Comparison of ENCODE assay signal across 2 cellular contexts in genomic region chr2:219176818-219177593, GRCh38.
TF ChIP-seq lines count a peak whose summit lies in the region.

CNPPD1 (minus strand) TSS chr2:219176925; CDS start chr2:219176828, 97 bp downstream.

TF ChIP-seq in HEK293, 187 proteins besides CTCF, POLR2A, EP300 and RAD21 (continued from another document and continues in another):
- peak; percentile 1 for TF ChIP-seq ZNF341 (tag by site-specific recombination; IDR thresholded peaks at IDR 0.05; ENCODE audit: low read depth)
- no peak for TF ChIP-seq ZNF133 (tag by site-specific recombination; IDR thresholded peaks at IDR 0.05)
- TF ChIP-seq ZNF423 (tag by site-specific recombination; IDR thresholded peaks at IDR 0.05), result peak; percentile 51; the same call in 1 of the 2 replicates
- peak; percentile 95 for TF ChIP-seq ZBTB20 (tag by site-specific recombination; IDR thresholded peaks at IDR 0.05)
- TF ChIP-seq ZNF660 (tag by site-specific recombination; IDR thresholded peaks at IDR 0.05), result 0 out of 2 replicates have a peak, but pooled peaks have one; percentile 55
- TF ChIP-seq ZNF561 (tag by site-specific recombination; IDR thresholded peaks at IDR 0.05; ENCODE audit: borderline replicate concordance), result peak; percentile 75; the same call in 1 of the 2 replicates
- TF ChIP-seq ZNF692 (tag by site-specific recombination; IDR thresholded peaks at IDR 0.05), result peak; percentile 48; the same call in 1 of the 2 replicates
- TF ChIP-seq HIC1 (tag by site-specific recombination; IDR thresholded peaks at IDR 0.05), result peak; percentile 93
- TF ChIP-seq KLF17 (tag by site-specific recombination; IDR thresholded peaks at IDR 0.05), result peak; percentile 26; the same call in 1 of the 2 replicates
- TF ChIP-seq ZBTB17 (tag by site-specific recombination; IDR thresholded peaks at IDR 0.05), result peak; percentile 59; the same call in 1 of the 2 replicates
- 0 out of 2 replicates have a peak, but pooled peaks have one; percentile 47 for TF ChIP-seq ZBTB10 (tag by site-specific recombination; IDR thresholded peaks at IDR 0.05)
- TF ChIP-seq ZBTB44 (tag by site-specific recombination; IDR thresholded peaks at IDR 0.05), result no peak
- TF ChIP-seq ZBTB8A (tag by site-specific recombination; IDR thresholded peaks at IDR 0.05), result peak; percentile 99
- no peak for TF ChIP-seq ZNF394 (tag by site-specific recombination; IDR thresholded peaks at IDR 0.05; ENCODE audit: borderline replicate concordance)
- peak; percentile 61; the same call in 1 of the 2 replicates for TF ChIP-seq ZNF335 (tag by site-specific recombination; conservative IDR thresholded peaks at IDR 0.05)
- TF ChIP-seq KLF9 (tag by site-specific recombination; IDR thresholded peaks at IDR 0.05; ENCODE audit: low read depth), result peak; percentile 88; the same call in 1 of the 2 replicates
- TF ChIP-seq ZNF239 (tag by site-specific recombination; IDR thresholded peaks at IDR 0.05), result no peak

TF ChIP-seq in SK-N-SH, 30 proteins besides CTCF, POLR2A, EP300 and RAD21 (continued from another document):
- TF ChIP-seq RXRA (IDR thresholded peaks at IDR 0.05; ENCODE audit: borderline replicate concordance, low read depth) (no peak), GABPA (IDR thresholded peaks at IDR 0.05; ENCODE audit: low read depth) (peak; percentile 79), RCOR1 (IDR thresholded peaks at IDR 0.05; ENCODE audit: low read length) (no peak), POLR2AphosphoS5 (IDR thresholded peaks at IDR 0.05; ENCODE audit: low read depth, low read length) (peak; percentile 72), USF1 (IDR thresholded peaks at IDR 0.05; ENCODE audit: borderline replicate concordance, low read depth) (peak; percentile 29; the same call in 1 of the 2 replicates), MEF2A (IDR thresholded peaks at IDR 0.05; ENCODE audit: borderline replicate concordance, low read depth) (no peak), FOSL2 (IDR thresholded peaks at IDR 0.05; ENCODE audit: borderline replicate concordance, low read depth) (no peak)
